26 cellular contexts compared by ENCODE assay signal in genomic region chr1:242198421-242198820, GRCh38.
"Had no signal": no experiment of that assay in that cellular context is flagged by ENCODE, and none has a peak within 500 bp of the region (broad histone marks: within the 10 kb centered on the region; RNA-seq: fewer than 3 reads in every experiment).

No MANE protein-coding gene starts in this region.

- ATAC-seq: left cardiac atrium; left lobe of liver; left ventricle myocardium superior; naive thymus-derived CD8-positive, alpha-beta T cell; pancreas; right cardiac atrium; sciatic nerve; stimulated activated naive B cell treated with anti-CD40 and anti-IgM and Interleukin-4, amounts not matched to agents 10 μg/mL and 1 μg/mL and 100 μg/mL, for 72 hours; stimulated activated naive CD8-positive, alpha-beta T cell treated with anti-CD3 and anti-CD28 coated beads, Interleukin-15, Interleukin-2, amounts not matched to agents 100 U/mL and 50 U/mL, for 24 hours had no signal

- H3K4me1 ChIP-seq: pancreas, prostate gland, stomach, testis, thyroid gland, transverse colon, upper lobe of left lung, vagina had no signal

- H3K36me3 ChIP-seq: pancreas, prostate gland, stomach, thyroid gland, transverse colon, upper lobe of left lung, vagina had no signal

- H3K9me3 ChIP-seq: pancreas, prostate gland, stomach, testis, thyroid gland, transverse colon, upper lobe of left lung, vagina had no signal

- DNase-seq: kidney glomerular epithelial cell; left cardiac atrium; left ventricle myocardium superior; naive thymus-derived CD8-positive, alpha-beta T cell; nucleus accumbens; pancreas; posterior cingulate gyrus; retina; right cardiac atrium; stimulated activated CD4-positive, alpha-beta T cell treated with anti-CD3 and anti-CD28 coated beads, Interleukin-12 subunit alpha, Interleukin-12 subunit beta, amount 100 ng/mL, for 4 hours; stimulated activated CD4-positive, alpha-beta T cell treated with anti-CD3 and anti-CD28 coated beads, Interleukin-15, amount 100 ng/mL, for 24 hours; stimulated activated CD4-positive, alpha-beta T cell treated with anti-CD3 and anti-CD28 coated beads, Interleukin-2, amount 100 ng/mL, for 24 hours; stimulated activated CD4-positive, alpha-beta T cell treated with anti-CD3 and anti-CD28 coated beads, Interleukin-4, amount 100 ng/mL, for 1 hour; stimulated activated naive B cell treated with anti-CD40 and anti-IgM and Interleukin-4, amounts not matched to agents 10 μg/mL and 1 μg/mL and 100 μg/mL, for 72 hours; stimulated activated naive CD8-positive, alpha-beta T cell treated with anti-CD3 and anti-CD28 coated beads, Interleukin-15, Interleukin-2, amounts not matched to agents 100 U/mL and 50 U/mL, for 24 hours; stomach; testis; thyroid gland; transverse colon; upper lobe of left lung had no signal

- H3K27ac ChIP-seq: pancreas, prostate gland, stomach, testis, thyroid gland, transverse colon, upper lobe of left lung, vagina had no signal

- H3K27me3 ChIP-seq: pancreas, stomach, testis, thyroid gland, transverse colon, upper lobe of left lung, vagina had no signal

- H3K4me3 ChIP-seq: lung, pancreas, prostate gland, skin epidermis, stomach, testis, thyroid gland, transverse colon, upper lobe of left lung, vagina had no signal
